Comparison of ENCODE assay signal across 11 cellular contexts in genomic region chr2:172446524-172447063, GRCh38. TPM values are rescaled to one million over a fixed set of nuclear protein-coding genes. Genes with fewer than 3 reads are reported as not detected.
A peak's percentile ranks its signal among the peaks of the same experiment; 100 is the strongest.
DNase-seq lines count a peak whose midpoint lies in the region; ATAC-seq and TF ChIP-seq lines count a peak whose summit lies in the region.
"Had no signal": no experiment of that assay in that cellular context is flagged by ENCODE, and none has a peak within 500 bp of the region (broad histone marks: within the 10 kb centered on the region; RNA-seq: fewer than 3 reads in every experiment).

No MANE protein-coding gene starts in this region.

- no peak overlapping the region for H2BK5ac ChIP-seq in mesenchymal stem cell (ENCODE audit: low read depth, low read length, poor library complexity, severe bottlenecking)

- no peak overlapping the region for H2AFZ ChIP-seq in mesenchymal stem cell (ENCODE audit: low read depth, low read length)
- H2AFZ ChIP-seq: GM23338 had no signal

- H3K79me1 ChIP-seq in mesenchymal stem cell (replicated peaks; ENCODE audit: low read length, poor library complexity, severe bottlenecking) = peaks cover 14% of the 10 kb centered on the region

- TF ChIP-seq POLR2A in testis (IDR thresholded peaks at IDR 0.05) (no peak), sigmoid colon (IDR thresholded peaks at IDR 0.05) (no peak)

- no peaks in the 10 kb centered on the region for H3K9me3 Mint-ChIP-seq in CD4-positive, alpha-beta memory T cell
- H3K9me3 Mint-ChIP-seq in activated naive CD8-positive, alpha-beta T cell treated with anti-CD3 and anti-CD28 coated beads, Interleukin-2, amount 10 ng/mL, durations not matched to agents 7 days and 5 days = no peaks in the 10 kb centered on the region
- H3K9me3 Mint-ChIP-seq: GM23338, nephron progenitor cell had no signal

- DNase-seq in CD4-positive, alpha-beta memory T cell = peak in 3 of 5 donors; percentile 20 to 42 (median 27)
- DNase-seq in M059J (ENCODE audit: low read depth) (peak; percentile 75), mucosa of descending colon (no peak), testis (no peak), mesenchymal stem cell (no peak), sigmoid colon (no peak)
- DNase-seq in activated naive CD8-positive, alpha-beta T cell treated with anti-CD3 and anti-CD28 coated beads, Interleukin-2, amount 10 ng/mL, durations not matched to agents 7 days and 5 days = no peak
- no peak for DNase-seq in stimulated activated CD4-positive, alpha-beta T cell treated with anti-CD3 and anti-CD28 coated beads, Interleukin-4, amount 100 ng/mL, for 24 hours
- DNase-seq: nephron progenitor cell, right lobe of liver had no signal

- H3K4me1 ChIP-seq in CD4-positive, alpha-beta memory T cell (ENCODE audit: insufficient read depth, low read length) = peaks cover 73% of the 10 kb centered on the region
- H3K4me1 ChIP-seq in mucosa of descending colon (ENCODE audit: low read depth) (peaks cover 58% of the 10 kb centered on the region), testis (peaks cover 15% of the 10 kb centered on the region), mesenchymal stem cell (ENCODE audit: control insufficient read depth, insufficient read depth, low read depth, low read length) (peaks cover 11% of the 10 kb centered on the region), sigmoid colon (no peaks in the 10 kb centered on the region)
- H3K4me1 ChIP-seq: right lobe of liver had no signal

- no peaks in the 10 kb centered on the region for H3K27me3 ChIP-seq in CD4-positive, alpha-beta memory T cell (ENCODE audit: insufficient read depth, low read length)
- H3K27me3 ChIP-seq in testis = no peaks in the 10 kb centered on the region
- H3K27me3 ChIP-seq in mesenchymal stem cell (ENCODE audit: control insufficient read depth in 1 of 2, insufficient read depth in 1 of 2, low read length in 2 of 2) = no peaks in the 10 kb centered on the region
- no peaks in the 10 kb centered on the region for H3K27me3 ChIP-seq in sigmoid colon
- H3K27me3 ChIP-seq: right lobe of liver had no signal

- no peaks in the 10 kb centered on the region for H3K9me3 ChIP-seq in CD4-positive, alpha-beta memory T cell (ENCODE audit: control insufficient read depth in 1 of 2, low read length in 2 of 2)
- H3K9me3 ChIP-seq in mucosa of descending colon (no peaks in the 10 kb centered on the region), testis (no peaks in the 10 kb centered on the region), mesenchymal stem cell (ENCODE audit: control insufficient read depth, low read length) (no peaks in the 10 kb centered on the region), sigmoid colon (no peaks in the 10 kb centered on the region)
- H3K9me3 ChIP-seq: right lobe of liver had no signal

- no peak for TF ChIP-seq CTCF in mucosa of descending colon (IDR thresholded peaks at IDR 0.05)
- no peak for TF ChIP-seq CTCF in testis (IDR thresholded peaks at IDR 0.05)
- no peak for TF ChIP-seq CTCF in sigmoid colon (IDR thresholded peaks at IDR 0.05)

- no peak overlapping the region for H3K14ac ChIP-seq in mesenchymal stem cell (ENCODE audit: low read length in 2 of 2)

- H2BK120ac ChIP-seq in mesenchymal stem cell (ENCODE audit: low read depth, low read length) = no peak overlapping the region

- no peak overlapping the region for H3K18ac ChIP-seq in mesenchymal stem cell (ENCODE audit: low read depth in 1 of 2, low read length in 2 of 2)

- no peak overlapping the region for H3K9ac ChIP-seq in mesenchymal stem cell (ENCODE audit: low read length)

- no peak overlapping the region for H3K23ac ChIP-seq in mesenchymal stem cell (ENCODE audit: low read length in 2 of 2)

- 85 to 86% methylated on average over 6 of the region's 6 CpGs for WGBS in testis, 2 donors
- 94% methylated on average over 6 of the region's 6 CpGs for WGBS in mesenchymal stem cell
- WGBS in sigmoid colon, 2 donors = 52 to 73% methylated on average over 6 of the region's 6 CpGs

- H4K91ac ChIP-seq in mesenchymal stem cell (ENCODE audit: low read length) = no peak overlapping the region

- no peak overlapping the region for H3K4ac ChIP-seq in mesenchymal stem cell (ENCODE audit: low read depth in 1 of 2, low read length in 2 of 2)

- no peak overlapping the region for H3K4me2 ChIP-seq in mesenchymal stem cell (ENCODE audit: low read length, poor library complexity, severe bottlenecking)
- H3K4me2 ChIP-seq: GM23338 had no signal

- H2AK5ac ChIP-seq in mesenchymal stem cell (ENCODE audit: low read length, severe bottlenecking) = no peak overlapping the region

- peak; percentile 50 for ATAC-seq in activated naive CD8-positive, alpha-beta T cell treated with anti-CD3 and anti-CD28 coated beads, Interleukin-2, amount 10 ng/mL, durations not matched to agents 7 days and 5 days (ENCODE audit: low read depth)
- ATAC-seq in mucosa of descending colon = peak; percentile 31
- ATAC-seq: GM23338 had no signal

- CTCF ChIA-PET in CD4-positive, alpha-beta memory T cell (lab: Charles Lee; ENCODE audit: partially characterized antibody) = interaction anchor here (1.3 to 33.3 kb wide), 4 partner anchors 16 to 276 kb away, joined by 3 to 1033 read pairs (median 16); partner anchors contain the start of gene ITGA6

- intact Hi-C loops in CD4-positive, alpha-beta memory T cell (cut with micrococcal nuclease) = no loop called here
- intact Hi-C loops in mucosa of descending colon (cut with DNase I, micrococcal nuclease) = no loop called here
- intact Hi-C loops in testis (cut with DNase I; ENCODE audit: low total_unique reads) = no loop called here
- intact Hi-C loops in sigmoid colon (cut with DNase I) = no loop called here

- H3K27me3 Mint-ChIP-seq in CD4-positive, alpha-beta memory T cell = no peaks in the 10 kb centered on the region
- H3K27me3 Mint-ChIP-seq in activated naive CD8-positive, alpha-beta T cell treated with anti-CD3 and anti-CD28 coated beads, Interleukin-2, amount 10 ng/mL, durations not matched to agents 7 days and 5 days = peaks cover 2% of the 10 kb centered on the region

- H3K27ac Mint-ChIP-seq in CD4-positive, alpha-beta memory T cell = peak overlapping the region in 3 of 7 donors; percentile 25 to 40 (median 37)
- no peak overlapping the region for H3K27ac Mint-ChIP-seq in activated naive CD8-positive, alpha-beta T cell treated with anti-CD3 and anti-CD28 coated beads, Interleukin-2, amount 10 ng/mL, durations not matched to agents 7 days and 5 days
- H3K27ac Mint-ChIP-seq: GM23338, nephron progenitor cell had no signal

- no peak overlapping the region for H3K27ac ChIP-seq in CD4-positive, alpha-beta memory T cell (ENCODE audit: low read depth, low read length)
- no peak overlapping the region for H3K27ac ChIP-seq in testis
- H3K27ac ChIP-seq in mesenchymal stem cell (ENCODE audit: low read length, poor library complexity, severe bottlenecking) = no peak overlapping the region
- H3K27ac ChIP-seq in sigmoid colon = no peak overlapping the region
- H3K27ac ChIP-seq: right lobe of liver had no signal

- peak overlapping the region in 4 of 8 donors; percentile 9 to 58 (median 38) for H3K4me3 Mint-ChIP-seq in CD4-positive, alpha-beta memory T cell
- no peak overlapping the region for H3K4me3 Mint-ChIP-seq in activated naive CD8-positive, alpha-beta T cell treated with anti-CD3 and anti-CD28 coated beads, Interleukin-2, amount 10 ng/mL, durations not matched to agents 7 days and 5 days
- H3K4me3 Mint-ChIP-seq: GM23338, nephron progenitor cell had no signal

- H2BK12ac ChIP-seq in mesenchymal stem cell (ENCODE audit: low read length in 2 of 2) = no peak overlapping the region

- H2BK15ac ChIP-seq in mesenchymal stem cell (ENCODE audit: low read depth, poor library complexity, severe bottlenecking) = no peak overlapping the region

- H3K36me3 ChIP-seq in CD4-positive, alpha-beta memory T cell (ENCODE audit: insufficient read depth, low read length) = no peaks in the 10 kb centered on the region
- H3K36me3 ChIP-seq in mucosa of descending colon (ENCODE audit: low read depth) (no peaks in the 10 kb centered on the region), testis (ENCODE audit: low read depth, missing control alignments) (no peaks in the 10 kb centered on the region), mesenchymal stem cell (ENCODE audit: control insufficient read depth in 1 of 2, insufficient read depth in 2 of 2, low read depth in 1 of 2, low read length in 2 of 2) (no peaks in the 10 kb centered on the region), sigmoid colon (no peaks in the 10 kb centered on the region)
- H3K36me3 ChIP-seq: right lobe of liver had no signal

- no peak for TF ChIP-seq EP300 in sigmoid colon (IDR thresholded peaks at IDR 0.05)

- POLR2A ChIA-PET in CD4-positive, alpha-beta memory T cell (lab: Charles Lee; ENCODE audit: partially characterized antibody) = interaction anchor here (1.4 to 14.1 kb wide), 4 partner anchors 9 to 24 kb away, joined by 5 to 169 read pairs (median 20); partner anchors contain the start of gene ITGA6
- POLR2A ChIA-PET in activated naive CD8-positive, alpha-beta T cell treated with anti-CD3 and anti-CD28 coated beads, Interleukin-2, amount 10 ng/mL, durations not matched to agents 7 days and 5 days (lab: Charles Lee) = interaction anchor here (1.0 to 1.2 kb wide), 3 partner anchors 11 to 19 kb away, joined by 3 to 6 read pairs (median 3); partner anchors contain the start of gene ITGA6

- H3K36me3 Mint-ChIP-seq in CD4-positive, alpha-beta memory T cell = peaks cover 14 to 15% of the 10 kb centered on the region in 2 donors
- H3K36me3 Mint-ChIP-seq in activated naive CD8-positive, alpha-beta T cell treated with anti-CD3 and anti-CD28 coated beads, Interleukin-2, amount 10 ng/mL, durations not matched to agents 7 days and 5 days = peaks cover 2% of the 10 kb centered on the region

- H3K4me3 ChIP-seq in CD4-positive, alpha-beta memory T cell (ENCODE audit: low read length in 2 of 2) = no peak overlapping the region
- H3K4me3 ChIP-seq in mucosa of descending colon (no peak overlapping the region), testis (no peak overlapping the region), mesenchymal stem cell (ENCODE audit: insufficient read depth in 1 of 2, low read depth in 1 of 2, low read length in 2 of 2) (no peak overlapping the region), sigmoid colon (no peak overlapping the region)
- H3K4me3 ChIP-seq: GM23338, right lobe of liver had no signal

- H4K8ac ChIP-seq in mesenchymal stem cell (ENCODE audit: low read length) = no peak overlapping the region

- H3K4me1 Mint-ChIP-seq in CD4-positive, alpha-beta memory T cell = peaks cover 53 to 83% (median 58%) of the 10 kb centered on the region in 4 donors
- peaks cover 31% of the 10 kb centered on the region for H3K4me1 Mint-ChIP-seq in activated naive CD8-positive, alpha-beta T cell treated with anti-CD3 and anti-CD28 coated beads, Interleukin-2, amount 10 ng/mL, durations not matched to agents 7 days and 5 days

RNA-seq across cellular contexts. Expression of gene ITGA6, which starts 19.2 kb away (rescaled TPM):
- total RNA-seq in CD4-positive, alpha-beta memory T cell = 10 to 100 TPM; 69.1 to 73.6 TPM
- polyA plus RNA-seq in CD4-positive, alpha-beta memory T cell = 10 to 100 TPM; 58.3 to 64.0 TPM
- 31.7 and 47.7 TPM in 2 replicates for total RNA-seq in M059J (2014; rRNA removed; shearing (Covaris generic))
- total RNA-seq in activated naive CD8-positive, alpha-beta T cell treated with anti-CD3 and anti-CD28 coated beads, Interleukin-2, amount 10 ng/mL, durations not matched to agents 7 days and 5 days = 10 to 100 TPM; 22.8 to 26.8 TPM
- 100 to 1,000 TPM; 116 to 192 (median 178) TPM for total RNA-seq in mucosa of descending colon
- total RNA-seq in testis = 100 to 1,000 TPM; 166 to 232 TPM
- polyA plus RNA-seq in testis (ENCODE audit: insufficient read depth, low read depth, low replicate concordance) = 57.5 TPM
- polyA plus RNA-seq in mesenchymal stem cell (2013, experiment 1 of 2) = 31.2 TPM
- 32.5 TPM for polyA plus RNA-seq in mesenchymal stem cell (2013, experiment 2 of 2)
- 10 to 100 TPM in 3 of 4 donors, 1 to 10 TPM in 1; 9.9 to 31.0 (median 17.8) TPM for total RNA-seq in sigmoid colon
- 10 to 100 TPM in 2 of 3 donors, 1 to 10 TPM in 1; 8.4 to 66.5 (median 11.8) TPM for polyA plus RNA-seq in sigmoid colon

Comparison
In these comparisons a context has a peak if more than half of its experiments do, and no peak if none do; other contexts are left out.
1. DNase-seq: peak in CD4-positive, alpha-beta memory T cell (3 of 5) and M059J (single experiment); none in activated naive CD8-positive, alpha-beta T cell treated with anti-CD3 and anti-CD28 coated beads, Interleukin-2, amount 10 ng/mL, durations not matched to agents 7 days and 5 days (single experiment), mucosa of descending colon (0 of 3), stimulated activated CD4-positive, alpha-beta T cell treated with anti-CD3 and anti-CD28 coated beads, Interleukin-4, amount 100 ng/mL, for 24 hours (single experiment), testis (single experiment), mesenchymal stem cell (single experiment) and sigmoid colon (single experiment).